Comparison of ENCODE assay signal across 16 cellular contexts in the genomic region with DNA sequence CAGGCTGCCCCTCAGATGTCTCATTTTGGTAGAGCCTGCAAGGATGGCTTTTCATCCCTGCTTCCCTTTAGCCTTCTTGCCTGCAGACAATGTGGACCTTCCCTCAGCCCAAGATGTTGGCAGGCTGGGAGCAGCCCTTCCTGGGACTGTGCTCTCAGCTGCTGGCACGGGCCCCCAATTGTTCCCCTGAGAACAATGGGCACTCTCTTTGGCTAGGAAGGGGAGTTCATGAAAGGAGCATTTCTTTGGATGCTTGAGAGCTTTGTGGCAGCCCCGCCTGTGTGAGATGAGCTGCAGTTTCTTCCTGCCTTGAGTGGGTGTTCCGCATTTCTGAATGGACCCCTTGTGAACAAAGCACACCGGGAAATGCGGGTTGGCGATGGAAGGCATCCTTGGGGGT. TPM values are rescaled to one million over a fixed set of nuclear protein-coding genes. Genes with fewer than 3 reads are reported as not detected.
DNase-seq lines count a peak whose midpoint lies in the region; ATAC-seq and TF ChIP-seq lines count a peak whose summit lies in the region.
"Had no signal": no experiment of that assay in that cellular context is flagged by ENCODE, and none has a peak within 500 bp of the region (broad histone marks: within the 10 kb centered on the region; RNA-seq: fewer than 3 reads in every experiment).

No MANE protein-coding gene starts in this region.

- WGBS in spleen, 5 donors, result 78 to 97% (median 88%) methylated on average over 6 of the region's 6 CpGs

- DNase-seq in RWPE1 (ENCODE audit: low spot score) (no peak), dorsolateral prefrontal cortex (peak in 9 of 10 donors; percentile 65 to 87 (median 74)), mesothelial cell of epicardium (ENCODE audit: low spot score in 2 of 2, unreplicated experiment in 2 of 2) (no peak), spleen (peak; percentile 17), NCI-H1048 (lab: John Stamatoyannopoulos, UW) (no peak), left colon (no peak)
- DNase-seq: central memory CD4-positive, alpha-beta T cell; EL; erythroblast; left lung; MG63; pancreas had no signal

- no peak for TF ChIP-seq POLR2A in spleen (IDR thresholded peaks at IDR 0.05)

- intact Hi-C loops in dorsolateral prefrontal cortex (cut with DNase I) (loop anchor here in 1 of 2 donors (5.0 kb wide), 1 partner anchor 47 kb away; a partner anchor contains a TSS), spleen (cut with DNase I; ENCODE audit: low total_unique reads) (no loop called here), left colon (cut with DNase I, micrococcal nuclease) (no loop called here)

- ATAC-seq in GM21528 (IDR thresholded peaks at IDR 0.05; ENCODE audit: low FRiP score, unreplicated experiment) (no peak), left colon (no peak)
- ATAC-seq: pancreas had no signal

- H3K36me3 Mint-ChIP-seq in mesothelial cell of epicardium, result peaks cover 19% of the 10 kb centered on the region

- H3K4me3 ChIP-seq in dorsolateral prefrontal cortex (peak overlapping the region in 5 of 59 donors; percentile 1 to 16 (median 3)), spleen (no peak overlapping the region)
- H3K4me3 ChIP-seq: hepatocyte, left lung, MG63, pancreas had no signal

- H3K4me1 ChIP-seq in spleen, result peaks cover 0 to 20% (median 12%) of the 10 kb centered on the region in 6 donors

- no peaks in the 10 kb centered on the region for H3K27me3 Mint-ChIP-seq in mesothelial cell of epicardium (ENCODE audit: low read depth)
- H3K27me3 Mint-ChIP-seq: activated naive CD8-positive, alpha-beta T cell had no signal

- POLR2A ChIA-PET in RWPE1 (lab: Yijun Ruan, JAX; ENCODE audit: low non-redundant PET), result no interaction called here

- no peaks in the 10 kb centered on the region for H3K9me3 Mint-ChIP-seq in mesothelial cell of epicardium

- peaks cover 4% of the 10 kb centered on the region for H3K4me1 Mint-ChIP-seq in mesothelial cell of epicardium

- H3K36me3 ChIP-seq in spleen, result peaks cover 0 to 81% (median 4%) of the 10 kb centered on the region in 6 donors
- H3K36me3 ChIP-seq: MG63, pancreas had no signal

- CTCF ChIA-PET in RWPE1 (lab: Yijun Ruan, JAX), result interaction anchor here (0.6 kb wide), 1 partner anchor 784 kb away, joined by 3 read pairs; no protein-coding TSS in a partner anchor

- peak overlapping the region; percentile 26 for H3K27ac Mint-ChIP-seq in mesothelial cell of epicardium
- H3K27ac Mint-ChIP-seq: activated naive CD8-positive, alpha-beta T cell had no signal

- H3K27ac ChIP-seq in RWPE1 (peak overlapping the region; percentile 8; the same call in 1 of the 2 replicates), dorsolateral prefrontal cortex (peak overlapping the region in 22 of 59 donors; percentile 0 to 64 (median 28)), spleen (no peak overlapping the region)
- H3K27ac ChIP-seq: C4-2B, hepatocyte had no signal

- H3K27me3 ChIP-seq in dorsolateral prefrontal cortex (no peaks in the 10 kb centered on the region), spleen (replicated peaks in 1 of 7) (no peaks in the 10 kb centered on the region)
- H3K27me3 ChIP-seq: hepatocyte, left lung, MG63, pancreas had no signal

- TF ChIP-seq CTCF in RWPE1 (conservative IDR thresholded peaks at IDR 0.05; ENCODE audit: low read depth) (no peak), dorsolateral prefrontal cortex (IDR thresholded peaks at IDR 0.05 in 54 of 56, conservative IDR thresholded peaks at IDR 0.05 in 2 of 56; ENCODE audit: low read depth in 1 of 56, partially characterized antibody in 56 of 56) (peak in 6 of 56 donors; percentile 6 to 26 (median 18)), mesothelial cell of epicardium (IDR thresholded peaks at IDR 0.05; ENCODE audit: unreplicated experiment) (no peak), spleen (IDR thresholded peaks at IDR 0.05 in 8 of 11, conservative IDR thresholded peaks at IDR 0.05 in 3 of 11) (no peak)

- no peaks in the 10 kb centered on the region for H3K9me3 ChIP-seq in spleen
- H3K9me3 ChIP-seq: left lung, MG63, pancreas had no signal

- H3K4me3 Mint-ChIP-seq in mesothelial cell of epicardium, result no peak overlapping the region
- H3K4me3 Mint-ChIP-seq: activated naive CD8-positive, alpha-beta T cell had no signal

RNA-seq across cellular contexts. Expression of a gene that starts 35.0 kb away (rescaled TPM):
- 100 to 1,000 TPM in 115 of 120 experiments, 10 to 100 TPM in 5; 47.8 to 218 (median 156) TPM for total RNA-seq in dorsolateral prefrontal cortex
- total RNA-seq in mesothelial cell of epicardium, result 0.67 to 0.75 TPM (median 0.69 TPM) in 3 replicates
- total RNA-seq in spleen, result 1 to 10 TPM in 1 of 7 donors, under 1 TPM in 6; 0.26 to 1.1 (median 0.51) TPM
- polyA plus RNA-seq in spleen, result under 1 TPM; 0.02 to 0.06 (median 0.03) TPM
- under 1 TPM; 0.24 to 0.25 TPM for total RNA-seq in left colon

RNA-seq across cellular contexts. Expression of a gene that starts 49.2 kb away (rescaled TPM):
- total RNA-seq in dorsolateral prefrontal cortex (10 to 100 TPM; 41.2 to 99.6 (median 56.6) TPM), mesothelial cell of epicardium (118 to 128 TPM (median 120 TPM) in 3 replicates), spleen (10 to 100 TPM; 24.9 to 42.7 (median 31.0) TPM), left colon (100 to 1,000 TPM in 1 of 2 donors, 10 to 100 TPM in 1; 88.3 to 107 TPM)
- 1 to 10 TPM; 3.0 to 8.9 (median 6.3) TPM for polyA plus RNA-seq in spleen

Comparison
In these comparisons a context has a peak if more than half of its experiments do, and no peak if none do; other contexts are left out.
1. DNase-seq: peak in dorsolateral prefrontal cortex (9 of 10) and spleen (single experiment); none in RWPE1 (single experiment), mesothelial cell of epicardium (0 of 2), NCI-H1048 (single experiment) and left colon (0 of 2).
2. RNA of a gene that starts 35.0 kb away (total RNA-seq): 47.8 to 218 TPM in dorsolateral prefrontal cortex; 0.67 to 0.75 TPM in mesothelial cell of epicardium, 0.26 to 1.1 TPM in spleen and 0.24 to 0.25 TPM in left colon; every median in the first group is over 10 times any median in the second.